ENCODE assay signal across 23 cellular contexts in genomic region chr9:96550659-96551058, GRCh38.
"Had no signal": no experiment of that assay in that cellular context is flagged by ENCODE, and none has a peak within 500 bp of the region (broad histone marks: within the 10 kb centered on the region; RNA-seq: fewer than 3 reads in every experiment).

No MANE protein-coding gene starts in this region.

- H3K36me3 Mint-ChIP-seq: natural killer cell had no signal

- H3K9me3 ChIP-seq: colonic mucosa, gastrocnemius medialis, ovary, psoas muscle, suprapubic skin, transverse colon had no signal

- H3K4me3 Mint-ChIP-seq: dendritic cell treated with granulocyte-macrophage colony-stimulating factor and Interleukin-4, amounts not matched to agents 40 ng/mL and 50 ng/mL, for 4 days; memory B cell; natural killer cell; stimulated activated naive B cell treated with anti-CD40 and anti-IgM and Interleukin-4, amounts not matched to agents 10 μg/mL and 1 μg/mL and 100 μg/mL, for 72 hours; stimulated activated naive CD8-positive, alpha-beta T cell treated with anti-CD3 and anti-CD28 coated beads, Interleukin-15, Interleukin-2, amounts not matched to agents 100 ng/mL and 50 ng/mL, for 24 hours had no signal

- FAIRE-seq: keratinocyte had no signal

- H3K27me3 Mint-ChIP-seq: dendritic cell treated with granulocyte-macrophage colony-stimulating factor and Interleukin-4, amounts not matched to agents 40 ng/mL and 50 ng/mL, for 4 days; memory B cell; stimulated activated naive CD8-positive, alpha-beta T cell treated with anti-CD3 and anti-CD28 coated beads, Interleukin-15, Interleukin-2, amounts not matched to agents 100 ng/mL and 50 ng/mL, for 24 hours had no signal

- H3K27me3 ChIP-seq: colonic mucosa, gastrocnemius medialis, ovary, suprapubic skin, transverse colon had no signal

- H3K27ac ChIP-seq: colonic mucosa, gastrocnemius medialis, ovary, psoas muscle, skin epidermis, suprapubic skin, transverse colon had no signal

- ATAC-seq: esophagus mucosa, gastrocnemius medialis, left lobe of liver, natural killer cell, psoas muscle, right cardiac atrium had no signal

- H3K4me3 ChIP-seq: colonic mucosa, gastrocnemius medialis, lung, ovary, psoas muscle, skin epidermis, suprapubic skin, transverse colon had no signal

- H3K9me3 Mint-ChIP-seq: dendritic cell treated with granulocyte-macrophage colony-stimulating factor and Interleukin-4, amounts not matched to agents 40 ng/mL and 50 ng/mL, for 4 days; memory B cell; natural killer cell; stimulated activated naive B cell treated with anti-CD40 and anti-IgM and Interleukin-4, amounts not matched to agents 10 μg/mL and 1 μg/mL and 100 μg/mL, for 72 hours had no signal

- DNase-seq: colonic mucosa; effector memory CD4-positive, alpha-beta T cell; foreskin fibroblast; gastrocnemius medialis; head of caudate nucleus; natural killer cell; occipital lobe; ovary; posterior cingulate gyrus; psoas muscle; right cardiac atrium; stimulated activated CD4-positive, alpha-beta T cell treated with anti-CD3 and anti-CD28 coated beads, Interleukin-2, amount 100 ng/mL, for 48 hours; stimulated activated naive B cell treated with anti-CD40 and anti-IgM and Interleukin-4, amounts not matched to agents 10 μg/mL and 1 μg/mL and 100 μg/mL, for 72 hours; transverse colon had no signal

- H3K27ac Mint-ChIP-seq: dendritic cell treated with granulocyte-macrophage colony-stimulating factor and Interleukin-4, amounts not matched to agents 40 ng/mL and 50 ng/mL, for 4 days; memory B cell; natural killer cell; stimulated activated naive B cell treated with anti-CD40 and anti-IgM and Interleukin-4, amounts not matched to agents 10 μg/mL and 1 μg/mL and 100 μg/mL, for 72 hours; stimulated activated naive CD8-positive, alpha-beta T cell treated with anti-CD3 and anti-CD28 coated beads, Interleukin-15, Interleukin-2, amounts not matched to agents 100 ng/mL and 50 ng/mL, for 24 hours had no signal

- H3K4me1 Mint-ChIP-seq: natural killer cell had no signal

- H3K4me1 ChIP-seq: colonic mucosa, gastrocnemius medialis, psoas muscle, transverse colon had no signal

- H3K36me3 ChIP-seq: colonic mucosa, gastrocnemius medialis, ovary, suprapubic skin, transverse colon had no signal
